In genomic region chr21:42563261-42564045, GRCh38 we compare ENCODE assay signal across 15 cellular contexts. TPM values are rescaled to one million over a fixed set of nuclear protein-coding genes. Genes with fewer than 3 reads are reported as not detected.
DNase-seq lines count a peak whose midpoint lies in the region; ATAC-seq and TF ChIP-seq lines count a peak whose summit lies in the region.
"Had no signal": no experiment of that assay in that cellular context is flagged by ENCODE, and none has a peak within 500 bp of the region (broad histone marks: within the 10 kb centered on the region; RNA-seq: fewer than 3 reads in every experiment).

No MANE protein-coding gene starts in this region.

- H3K9me3 ChIP-seq in DOHH2 (ENCODE audit: control insufficient read depth, insufficient read depth, low read length), result no peaks in the 10 kb centered on the region
- no peaks in the 10 kb centered on the region for H3K9me3 ChIP-seq in SU-DHL-6 (ENCODE audit: insufficient read depth, low read length)

- peaks cover 20% of the 10 kb centered on the region for H3F3A ChIP-seq in DOHH2 (ENCODE audit: control insufficient read depth, insufficient read depth)
- peaks cover 33% of the 10 kb centered on the region for H3F3A ChIP-seq in SU-DHL-6 (ENCODE audit: insufficient read depth)

- H3K27me3 ChIP-seq in DOHH2 (ENCODE audit: control insufficient read depth, low read length) (no peaks in the 10 kb centered on the region), SU-DHL-6 (ENCODE audit: low read length) (no peaks in the 10 kb centered on the region)
- H3K27me3 ChIP-seq: hepatocyte had no signal

- intact Hi-C loops in posterior vena cava (cut with DNase I), result no loop called here

- H3K79me2 ChIP-seq in DOHH2 (ENCODE audit: control insufficient read depth, low read length) (peaks cover 40% of the 10 kb centered on the region), SU-DHL-6 (ENCODE audit: insufficient read depth, low read length) (peaks cover 16% of the 10 kb centered on the region; the same call in 1 of the 2 replicates)
- H3K79me2 ChIP-seq: hepatocyte had no signal

- ATAC-seq in HG02623 (IDR thresholded peaks at IDR 0.05; ENCODE audit: unreplicated experiment), result no peak
- ATAC-seq: activated CD8-positive, alpha-beta T cell treated with anti-CD3 and anti-CD28 coated beads for 36 hours had no signal

- H3K9ac ChIP-seq in SU-DHL-6 (ENCODE audit: low read length), result peak overlapping the region; percentile 70

- H3K4me3 ChIP-seq in DOHH2 (ENCODE audit: low read length) (peak overlapping the region; percentile 88), SU-DHL-6 (ENCODE audit: insufficient read depth, low read length, poor library complexity, severe bottlenecking) (peak overlapping the region; percentile 1), fibroblast of mammary gland (ENCODE audit: control insufficient read depth, low read depth, low read length) (no peak overlapping the region)
- H3K4me3 ChIP-seq: hepatocyte had no signal

- TF ChIP-seq CTCF in DOHH2 (IDR thresholded peaks at IDR 0.05; ENCODE audit: low read depth, low read length, poor library complexity, severe bottlenecking), result no peak
- no peak for TF ChIP-seq CTCF in SU-DHL-6 (IDR thresholded peaks at IDR 0.05; ENCODE audit: insufficient read depth, low read length, poor library complexity, severe bottlenecking)
- TF ChIP-seq CTCF in fibroblast of mammary gland (conservative IDR thresholded peaks at IDR 0.05; ENCODE audit: control insufficient read depth, insufficient read depth, low read depth, low read length), result no peak

- H3K4me2 ChIP-seq in DOHH2 (ENCODE audit: low read length), result peak overlapping the region; percentile 96
- H3K4me2 ChIP-seq in SU-DHL-6 (ENCODE audit: low read depth, low read length, poor library complexity, severe bottlenecking), result peak overlapping the region; percentile 77
- H3K4me2 ChIP-seq: hepatocyte had no signal

- peaks cover 68% of the 10 kb centered on the region for H3K4me1 ChIP-seq in DOHH2 (ENCODE audit: control insufficient read depth, low read length)

- peaks cover 78% of the 10 kb centered on the region for H3K36me3 ChIP-seq in DOHH2 (ENCODE audit: control insufficient read depth, low read length)
- H3K36me3 ChIP-seq in SU-DHL-6 (ENCODE audit: low read length), result no peaks in the 10 kb centered on the region; the same call in 1 of the 2 replicates

- H2AFZ ChIP-seq in SU-DHL-6 (ENCODE audit: low read depth, low read length, severe bottlenecking), result no peak overlapping the region
- H2AFZ ChIP-seq: hepatocyte had no signal

- H4K20me1 ChIP-seq in DOHH2 (ENCODE audit: control insufficient read depth, insufficient read depth, low read depth, low read length) (no peaks in the 10 kb centered on the region), SU-DHL-6 (ENCODE audit: low read depth, low read length) (no peaks in the 10 kb centered on the region)

- H3K9me2 ChIP-seq in DOHH2 (replicated peaks; ENCODE audit: control insufficient read depth, low read length), result no peaks in the 10 kb centered on the region
- no peaks in the 10 kb centered on the region for H3K9me2 ChIP-seq in SU-DHL-6 (replicated peaks; ENCODE audit: insufficient read depth, low read length)

- DNase-seq in fibroblast of mammary gland (ENCODE audit: low read depth) (peak; percentile 49), posterior vena cava (ENCODE audit: low spot score) (peak; percentile 60), NCI-H2171 (lab: John Stamatoyannopoulos, UW) (no peak), dermis blood vessel endothelial cell (no peak), SW480 (ENCODE audit: low spot score) (no peak)
- DNase-seq: activated CD8-positive, alpha-beta T cell treated with anti-CD3 and anti-CD28 coated beads for 36 hours; HCEC 1CT; NCI-H1436; NCI-H2227 treated with DMSO at 0.1 percent for 48 hours; stimulated activated CD4-positive, alpha-beta T cell treated with anti-CD3 and anti-CD28 coated beads, Interleukin-4, amount 100 ng/mL, for 1 hour; SW 1271 had no signal

- H3K27ac ChIP-seq in DOHH2 (ENCODE audit: low read depth, low read length) (peak overlapping the region; percentile 100), SU-DHL-6 (ENCODE audit: low read depth, low read length) (peak overlapping the region; percentile 99)
- H3K27ac ChIP-seq: hepatocyte had no signal

RNA-seq across cellular contexts. Expression of gene SLC37A1, which starts 49.8 kb away (rescaled TPM):
- total RNA-seq in posterior vena cava (1 to 10 TPM; 5.2 to 6.0 TPM), dermis blood vessel endothelial cell (14.0 and 15.0 TPM in 2 replicates)

Comparison
In these comparisons a context has a peak if more than half of its experiments do, and no peak if none do; other contexts are left out.
1. DNase-seq: peak in fibroblast of mammary gland (single experiment) and posterior vena cava (single experiment); none in NCI-H2171 (single experiment), dermis blood vessel endothelial cell (single experiment) and SW480 (single experiment).